1 cellular context compared by ENCODE assay signal in the genomic region with DNA sequence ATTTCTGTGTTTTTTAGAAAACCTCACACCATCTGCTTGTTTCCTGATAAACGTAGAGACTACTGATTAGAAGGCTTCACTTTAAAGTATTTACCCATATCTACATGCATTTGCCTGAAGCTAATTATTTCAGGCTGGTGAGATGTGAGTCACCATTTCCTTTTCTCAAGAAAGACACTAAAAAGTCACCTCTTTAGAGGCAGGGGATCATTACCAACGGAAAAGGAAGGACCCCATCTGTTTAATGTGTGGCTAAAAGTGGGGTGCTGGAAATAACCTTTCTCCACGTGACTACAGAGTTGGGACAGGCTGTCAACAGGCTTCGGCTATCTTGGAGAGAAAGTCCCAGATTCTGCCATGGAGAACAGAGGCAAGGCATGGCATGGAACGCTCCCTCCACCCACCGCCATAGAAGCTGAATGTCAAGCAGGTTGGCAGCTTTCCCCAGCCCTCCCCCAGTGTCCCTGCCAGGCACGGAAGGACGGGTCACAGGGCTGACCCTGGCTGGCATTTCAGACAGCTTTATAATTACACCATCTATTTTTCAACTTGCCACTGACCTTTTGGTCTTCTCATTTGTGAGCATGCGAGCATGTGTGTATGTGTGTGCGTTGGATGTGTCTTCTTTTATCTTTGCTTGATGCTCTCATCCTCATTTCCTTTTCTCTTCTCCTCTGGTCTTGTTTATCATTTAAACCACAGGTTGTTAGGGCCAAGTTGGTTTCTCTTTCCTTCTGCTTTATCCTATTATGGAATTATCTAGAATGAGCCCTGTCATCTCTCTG.
TF ChIP-seq lines count a peak whose summit lies in the region.

No MANE protein-coding gene starts in this region.

TF ChIP-seq in GM12878, 131 proteins besides CTCF, POLR2A, EP300 and RAD21 (continued from another document):
- TF ChIP-seq ZNF592 (IDR thresholded peaks at IDR 0.05): no peak
- TF ChIP-seq, protein P1, sequence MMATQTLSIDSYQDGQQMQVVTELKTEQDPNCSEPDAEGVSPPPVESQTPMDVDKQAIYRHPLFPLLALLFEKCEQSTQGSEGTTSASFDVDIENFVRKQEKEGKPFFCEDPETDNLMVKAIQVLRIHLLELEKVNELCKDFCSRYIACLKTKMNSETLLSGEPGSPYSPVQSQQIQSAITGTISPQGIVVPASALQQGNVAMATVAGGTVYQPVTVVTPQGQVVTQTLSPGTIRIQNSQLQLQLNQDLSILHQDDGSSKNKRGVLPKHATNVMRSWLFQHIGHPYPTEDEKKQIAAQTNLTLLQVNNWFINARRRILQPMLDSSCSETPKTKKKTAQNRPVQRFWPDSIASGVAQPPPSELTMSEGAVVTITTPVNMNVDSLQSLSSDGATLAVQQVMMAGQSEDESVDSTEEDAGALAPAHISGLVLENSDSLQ (IDR thresholded peaks at IDR 0.05): peak; percentile 41; the same call in 1 of the 2 replicates
